15 cellular contexts compared by ENCODE assay signal in the genomic region with DNA sequence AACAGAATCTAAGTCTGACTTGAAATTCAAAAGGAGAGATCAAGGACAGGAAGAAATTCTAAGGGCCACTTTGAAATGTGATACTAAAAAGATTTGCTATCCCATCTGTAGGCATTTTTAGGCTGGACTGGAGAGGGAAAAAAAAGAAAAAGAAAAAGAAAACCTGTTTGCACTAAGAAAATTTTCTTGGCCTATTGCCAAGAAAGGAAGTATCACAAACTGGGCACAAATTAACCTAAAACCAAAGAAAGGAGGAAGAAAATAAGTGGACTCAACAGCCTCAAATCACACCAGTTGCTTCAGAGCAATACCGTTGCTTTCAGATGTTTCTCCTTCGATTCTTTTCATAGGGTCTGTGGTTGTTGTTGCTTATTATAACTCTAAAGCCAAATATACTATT.
DNase-seq lines count a peak whose midpoint lies in the region; ATAC-seq, FAIRE-seq and TF ChIP-seq lines count a peak whose summit lies in the region.
"Had no signal": no experiment of that assay in that cellular context is flagged by ENCODE, and none has a peak within 500 bp of the region (broad histone marks: within the 10 kb centered on the region; RNA-seq: fewer than 3 reads in every experiment).

No MANE protein-coding gene starts in this region.

- no peak overlapping the region for H3K4me2 ChIP-seq in SK-N-SH
- H3K4me2 ChIP-seq in GM12878 (ENCODE audit: control insufficient read depth, insufficient read depth): no peak overlapping the region

- no peak overlapping the region for H3K9ac ChIP-seq in SK-N-SH
- H3K9ac ChIP-seq in GM12878 (ENCODE audit: control insufficient read depth, insufficient read depth, low read length): no peak overlapping the region

- FAIRE-seq in GM12878 (lab: Jason Lieb, UNC): no peak
- FAIRE-seq: A549 had no signal

- no peaks in the 10 kb centered on the region for H3K36me3 Mint-ChIP-seq in type B pancreatic cell

- CTCF ChIA-PET in SK-N-SH (lab: Yijun Ruan, JAX) (interaction anchor here (0.8 to 2.2 kb wide), 15 partner anchors 9 to 709 kb away, joined by 3 to 12 read pairs (median 4); no protein-coding TSS in a partner anchor), GM12878 (lab: Yijun Ruan, JAX) (interaction anchor here (0.7 to 4.7 kb wide), 26 partner anchors 9 to 1267 kb away, joined by 3 to 46 read pairs (median 4); no protein-coding TSS in a partner anchor)

- TF ChIP-seq POLR2A in GM12878 (IDR thresholded peaks at IDR 0.05; ENCODE audit: low read depth, low read length): no peak

- no peaks in the 10 kb centered on the region for H3F3A ChIP-seq in SK-N-SH (replicated peaks; ENCODE audit: insufficient read depth)

- no peak overlapping the region for H3K27ac Mint-ChIP-seq in type B pancreatic cell

- peaks cover 0 to 2% of the 10 kb centered on the region in 2 experiments; a peak in 1 of 4 replicates for H3K4me1 ChIP-seq in SK-N-SH (ENCODE audit: control insufficient read depth in 1 of 2, insufficient read depth in 2 of 2, low read depth in 1 of 2, low read length in 1 of 2)
- H3K4me1 ChIP-seq in GM12878 (ENCODE audit: control insufficient read depth, insufficient read depth, low read length): peaks cover 24% of the 10 kb centered on the region; the same call in 1 of the 2 replicates

- H3K27me3 Mint-ChIP-seq in type B pancreatic cell: peaks cover 13% of the 10 kb centered on the region

- SMC1A ChIA-PET in GM12878 (lab: Charles Lee; ENCODE audit: uncharacterized antibody, unreplicated experiment): interaction anchor here (0.6 to 3.7 kb wide), 24 partner anchors 11 to 1113 kb away, joined by 3 to 25 read pairs (median 4); no protein-coding TSS in a partner anchor

- no TSS peak for BruUV-seq in GM12878 (replicated peaks; lab: Mats Ljungman, UMichigan)

- intact Hi-C loops in GM12878 (cut with micrococcal nuclease; ENCODE audit: unreplicated experiment): loop anchor here (5.0 to 10.0 kb wide), 2 partner anchors 389 to 596 kb away; no protein-coding TSS in a partner anchor

- DNase-seq in SK-N-SH (no peak), GM12878 (ENCODE audit: low read depth, low spot score) (no peak), type B pancreatic cell (ENCODE audit: extremely low spot score, unreplicated experiment) (no peak), 8988T (no peak), retina (no peak)
- no peak for DNase-seq in activated CD8-positive, alpha-beta memory T cell treated with anti-CD3 and anti-CD28 coated beads for 24 hours
- DNase-seq: NCI-H1417 treated with DMSO at 0.1 percent for 48 hours, NCI-H1930, PC-3, SJCRH30 had no signal

- H3K27me3 ChIP-seq in SK-N-SH (ENCODE audit: insufficient read depth) (no peaks in the 10 kb centered on the region), GM12878 (replicated peaks in 1 of 2; ENCODE audit: control insufficient read depth in 2 of 2, insufficient read depth in 2 of 2, low read length in 1 of 2) (no peaks in the 10 kb centered on the region)

- H3K4me3 ChIP-seq in SK-N-SH (ENCODE audit: low read depth in 2 of 2, low read length in 1 of 2): no peak overlapping the region
- no peak overlapping the region for H3K4me3 ChIP-seq in GM12878
- H3K4me3 ChIP-seq: A549, SJCRH30 had no signal

- in situ Hi-C loops in GM12878 (cut with MboI): loop anchor here (5.0 kb wide), 1 partner anchor 689 kb away; no protein-coding TSS in a partner anchor

- H3K27ac ChIP-seq in SK-N-SH (ENCODE audit: low read depth in 2 of 2, low read length in 1 of 2) (no peak overlapping the region), GM12878 (ENCODE audit: control insufficient read depth, insufficient read depth) (no peak overlapping the region)
- H3K27ac ChIP-seq: C4-2B, SJCRH30 had no signal

- POLR2A ChIA-PET in SK-N-SH (lab: Yijun Ruan, JAX): no interaction called here
- POLR2A ChIA-PET in GM12878 (lab: Charles Lee): no interaction called here

- no peaks in the 10 kb centered on the region for H3K9me3 ChIP-seq in SK-N-SH
- no peaks in the 10 kb centered on the region for H3K9me3 ChIP-seq in GM12878 (replicated peaks; ENCODE audit: control insufficient read depth, insufficient read depth, low read length)
- H3K9me3 ChIP-seq: A549, SJCRH30 had no signal

- H3K36me3 ChIP-seq in SK-N-SH (replicated peaks in 1 of 2; ENCODE audit: control insufficient read depth in 1 of 2, insufficient read depth in 2 of 2, low read length in 1 of 2) (no peaks in the 10 kb centered on the region), GM12878 (ENCODE audit: control insufficient read depth in 2 of 2, insufficient read depth in 2 of 2, low read length in 1 of 2) (no peaks in the 10 kb centered on the region)
- H3K36me3 ChIP-seq: SJCRH30 had no signal

- ATAC-seq in SK-N-SH treated with all-trans-retinoic acid at 6 μM for 48 hours: no peak
- peak; percentile 17 for ATAC-seq in HG02870 (IDR thresholded peaks at IDR 0.05; ENCODE audit: unreplicated experiment)
- no peak; the same call in 2 of the 3 replicates for ATAC-seq in GM12878
- ATAC-seq: HCT116, PC-3 had no signal

- no peaks in the 10 kb centered on the region for H3K9me3 Mint-ChIP-seq in type B pancreatic cell

- TF ChIP-seq CTCF in SK-N-SH (IDR thresholded peaks at IDR 0.05): no peak
- no peak for TF ChIP-seq CTCF in GM12878 (IDR thresholded peaks at IDR 0.05 in 2 of 3, conservative IDR thresholded peaks at IDR 0.05 in 1 of 3; ENCODE audit: control insufficient read depth in 2 of 3, extremely low read depth in 1 of 3, insufficient read depth in 1 of 3, low read depth in 3 of 3, low read length in 3 of 3)
- TF ChIP-seq CTCF in type B pancreatic cell (conservative IDR thresholded peaks at IDR 0.05): no peak

- TF ChIP-seq EP300 in SK-N-SH (IDR thresholded peaks at IDR 0.05; ENCODE audit: borderline replicate concordance in 1 of 2, low read depth in 1 of 2, low read length in 1 of 2) (no peak), GM12878 (IDR thresholded peaks at IDR 0.05; ENCODE audit: borderline replicate concordance in 1 of 2, control insufficient read depth in 1 of 2, low read depth in 2 of 2, low read length in 2 of 2) (no peak)

- H3K79me2 ChIP-seq in SK-N-SH (ENCODE audit: insufficient read depth): no peaks in the 10 kb centered on the region
- no peaks in the 10 kb centered on the region for H3K79me2 ChIP-seq in GM12878 (ENCODE audit: control insufficient read depth, insufficient read depth, low read length)

- H3K4me3 Mint-ChIP-seq in type B pancreatic cell: peak overlapping the region; percentile 69

- RAD21 ChIA-PET in GM12878 (lab: Charles Lee; ENCODE audit: unreplicated experiment): interaction anchor here (0.6 to 2.3 kb wide), 12 partner anchors 11 to 1267 kb away, joined by 3 to 17 read pairs (median 8); no protein-coding TSS in a partner anchor

- no peak for TF ChIP-seq RAD21 in SK-N-SH (IDR thresholded peaks at IDR 0.05; ENCODE audit: low read length)
- no peak for TF ChIP-seq RAD21 in GM12878 (IDR thresholded peaks at IDR 0.05; ENCODE audit: insufficient read depth, low read depth, low read length)

- 56% methylated on average over 2 of the region's 2 CpGs for WGBS in SK-N-SH (ENCODE audit: low lambda C conversion rate)
- 0% methylated on average over 2 of the region's 2 CpGs for WGBS in GM12878 (ENCODE audit: insufficient coverage, insufficient replicate concordance, low lambda C conversion rate, missing lambda C conversion rate)

- H3K4me1 Mint-ChIP-seq in type B pancreatic cell (ENCODE audit: unreplicated experiment): peaks cover 17% of the 10 kb centered on the region

- H2AFZ ChIP-seq in SK-N-SH (ENCODE audit: low read depth): no peak overlapping the region
- H2AFZ ChIP-seq in GM12878 (ENCODE audit: control insufficient read depth, low read depth, low read length): no peak overlapping the region

- H4K20me1 ChIP-seq in SK-N-SH (ENCODE audit: insufficient read depth) (no peaks in the 10 kb centered on the region), GM12878 (ENCODE audit: control insufficient read depth, insufficient read depth) (no peaks in the 10 kb centered on the region)

- H3K9me2 ChIP-seq in SK-N-SH: no peaks in the 10 kb centered on the region

TF ChIP-seq in SK-N-SH, 30 proteins besides CTCF, POLR2A, EP300 and RAD21 (continues in another document):
- TF ChIP-seq JUND (IDR thresholded peaks at IDR 0.05) (no peak), EZH2phosphoT487 (IDR thresholded peaks at IDR 0.05; ENCODE audit: borderline replicate concordance, low read depth) (no peak), FOXM1 (IDR thresholded peaks at IDR 0.05; ENCODE audit: low read depth) (no peak), NFIC (IDR thresholded peaks at IDR 0.05; ENCODE audit: borderline replicate concordance) (peak; percentile 23; the same call in 1 of the 2 replicates), GATA2 (CRISPR knock-in tag; IDR thresholded peaks at IDR 0.05) (no peak), CHD2 (IDR thresholded peaks at IDR 0.05; ENCODE audit: low read length, partially characterized antibody) (no peak), MEF2A (IDR thresholded peaks at IDR 0.05; ENCODE audit: borderline replicate concordance, low read depth) (no peak)

TF ChIP-seq in SK-N-SH treated with all-trans-retinoic acid at 6 μM for 48 hours, 23 proteins besides CTCF, POLR2A, EP300 and RAD21 (continues in another document):
- no peak for TF ChIP-seq ZNF70 (CRISPR knock-in tag; IDR thresholded peaks at IDR 0.05)

TF ChIP-seq in GM12878, 131 proteins besides CTCF, POLR2A, EP300 and RAD21 (continues in another document):
- TF ChIP-seq, protein P1, sequence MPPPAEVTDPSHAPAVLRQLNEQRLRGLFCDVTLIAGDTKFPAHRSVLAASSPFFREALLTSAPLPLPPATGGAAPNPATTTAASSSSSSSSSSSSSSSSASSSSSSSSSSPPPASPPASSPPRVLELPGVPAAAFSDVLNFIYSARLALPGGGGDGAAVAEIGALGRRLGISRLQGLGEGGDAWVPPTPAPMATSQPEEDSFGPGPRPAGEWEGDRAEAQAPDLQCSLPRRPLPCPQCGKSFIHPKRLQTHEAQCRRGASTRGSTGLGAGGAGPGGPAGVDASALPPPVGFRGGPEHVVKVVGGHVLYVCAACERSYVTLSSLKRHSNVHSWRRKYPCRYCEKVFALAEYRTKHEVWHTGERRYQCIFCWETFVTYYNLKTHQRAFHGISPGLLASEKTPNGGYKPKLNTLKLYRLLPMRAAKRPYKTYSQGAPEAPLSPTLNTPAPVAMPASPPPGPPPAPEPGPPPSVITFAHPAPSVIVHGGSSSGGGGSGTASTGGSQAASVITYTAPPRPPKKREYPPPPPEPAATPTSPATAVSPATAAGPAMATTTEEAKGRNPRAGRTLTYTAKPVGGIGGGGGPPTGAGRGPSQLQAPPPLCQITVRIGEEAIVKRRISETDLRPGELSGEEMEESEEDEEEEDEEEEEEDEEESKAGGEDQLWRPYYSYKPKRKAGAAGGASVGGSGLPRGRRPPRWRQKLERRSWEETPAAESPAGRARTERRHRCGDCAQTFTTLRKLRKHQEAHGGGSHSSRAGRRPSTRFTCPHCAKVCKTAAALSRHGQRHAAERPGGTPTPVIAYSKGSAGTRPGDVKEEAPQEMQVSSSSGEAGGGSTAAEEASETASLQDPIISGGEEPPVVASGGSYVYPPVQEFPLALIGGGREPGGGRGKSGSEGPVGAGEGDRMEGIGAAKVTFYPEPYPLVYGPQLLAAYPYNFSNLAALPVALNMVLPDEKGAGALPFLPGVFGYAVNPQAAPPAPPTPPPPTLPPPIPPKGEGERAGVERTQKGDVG (CRISPR knock-in tag; IDR thresholded peaks at IDR 0.05): no peak
- peak; percentile 98 for TF ChIP-seq SMAD1 (IDR thresholded peaks at IDR 0.05; ENCODE audit: low read depth, partially characterized antibody)

Comparison
In these comparisons a context has a peak if more than half of its experiments do, and no peak if none do; other contexts are left out.
1. Of the 26 proteins assayed by ChIP-seq in both GM12878 and SK-N-SH: peak only in GM12878: none; only in SK-N-SH: NFIC; in both: none; in neither: 25.